ENCODE assay signal across 8 cellular contexts in genomic region chr15:35519536-35520149, GRCh38. TPM values are rescaled to one million over a fixed set of nuclear protein-coding genes. Genes with fewer than 3 reads are reported as not detected.
DNase-seq lines count a peak whose midpoint lies in the region; ATAC-seq lines count a peak whose summit lies in the region.

No MANE protein-coding gene starts in this region.

- H3K27me3 ChIP-seq in CD4-positive, alpha-beta memory T cell (ENCODE audit: insufficient read depth, low read length): no peaks in the 10 kb centered on the region

- no peak overlapping the region for H3K27ac Mint-ChIP-seq in CD4-positive, alpha-beta memory T cell
- H3K27ac Mint-ChIP-seq in activated naive CD8-positive, alpha-beta T cell treated with anti-CD3 and anti-CD28 coated beads for 36 hours: no peak overlapping the region

- no peak overlapping the region for H3K27ac ChIP-seq in CD4-positive, alpha-beta memory T cell (ENCODE audit: low read depth, low read length)

- CTCF ChIA-PET in CD4-positive, alpha-beta memory T cell (lab: Charles Lee; ENCODE audit: partially characterized antibody): interaction anchor here (0.8 to 1.7 kb wide), 2 partner anchors 9 to 12 kb away, joined by 3 read pairs; no protein-coding TSS in a partner anchor

- H3K4me3 ChIP-seq in CD4-positive, alpha-beta memory T cell (ENCODE audit: low read length in 2 of 2): no peak overlapping the region
- H3K4me3 ChIP-seq in Jurkat, Clone E6-1 (ENCODE audit: low read length): no peak overlapping the region

- no peaks in the 10 kb centered on the region for H3K27me3 Mint-ChIP-seq in CD4-positive, alpha-beta memory T cell
- no peaks in the 10 kb centered on the region for H3K27me3 Mint-ChIP-seq in activated naive CD8-positive, alpha-beta T cell treated with anti-CD3 and anti-CD28 coated beads for 36 hours

- H3K4me3 Mint-ChIP-seq in CD4-positive, alpha-beta memory T cell: no peak overlapping the region
- no peak overlapping the region for H3K4me3 Mint-ChIP-seq in activated naive CD8-positive, alpha-beta T cell treated with anti-CD3 and anti-CD28 coated beads for 36 hours

- H3K36me3 Mint-ChIP-seq in CD4-positive, alpha-beta memory T cell: no peaks in the 10 kb centered on the region
- H3K36me3 Mint-ChIP-seq in activated naive CD8-positive, alpha-beta T cell treated with anti-CD3 and anti-CD28 coated beads for 36 hours: peaks cover 2% of the 10 kb centered on the region

- peak in 4 of 5 donors; percentile 29 to 36 (median 33) for DNase-seq in CD4-positive, alpha-beta memory T cell
- peak; percentile 19 for DNase-seq in Jurkat, Clone E6-1 (ENCODE audit: low read depth, low spot score)
- peak; percentile 56 for DNase-seq in RPMI7951 (ENCODE audit: low read depth)
- DNase-seq in fibroblast of gingiva (ENCODE audit: low read depth): peak; percentile 29
- DNase-seq in non-pigmented ciliary epithelial cell (ENCODE audit: low read depth): peak; percentile 17
- no peak for DNase-seq in activated naive CD8-positive, alpha-beta T cell treated with anti-CD3 and anti-CD28 coated beads for 36 hours

- ATAC-seq in GM19351 (IDR thresholded peaks at IDR 0.05; ENCODE audit: unreplicated experiment) (peak; percentile 70), HG02588 (IDR thresholded peaks at IDR 0.05; ENCODE audit: unreplicated experiment) (no peak)

- peaks cover 0 to 8% (median 4%) of the 10 kb centered on the region in 4 donors for H3K4me1 Mint-ChIP-seq in CD4-positive, alpha-beta memory T cell
- H3K4me1 Mint-ChIP-seq in activated naive CD8-positive, alpha-beta T cell treated with anti-CD3 and anti-CD28 coated beads for 36 hours: peaks cover 5% of the 10 kb centered on the region

- H3K36me3 ChIP-seq in CD4-positive, alpha-beta memory T cell (ENCODE audit: insufficient read depth, low read length): no peaks in the 10 kb centered on the region

- POLR2A ChIA-PET in CD4-positive, alpha-beta memory T cell (lab: Charles Lee; ENCODE audit: partially characterized antibody): no interaction called here

- H3K4me1 ChIP-seq in CD4-positive, alpha-beta memory T cell (ENCODE audit: insufficient read depth, low read length): no peaks in the 10 kb centered on the region

- H3K9me3 Mint-ChIP-seq in CD4-positive, alpha-beta memory T cell: no peaks in the 10 kb centered on the region
- no peaks in the 10 kb centered on the region for H3K9me3 Mint-ChIP-seq in activated naive CD8-positive, alpha-beta T cell treated with anti-CD3 and anti-CD28 coated beads for 36 hours

- intact Hi-C loops in CD4-positive, alpha-beta memory T cell (cut with micrococcal nuclease): loop anchor here (1.0 to 2.0 kb wide), 2 partner anchors 231 to 1615 kb away; no protein-coding TSS in a partner anchor

- no peaks in the 10 kb centered on the region for H3K9me3 ChIP-seq in CD4-positive, alpha-beta memory T cell (ENCODE audit: control insufficient read depth in 1 of 2, low read length in 2 of 2)

RNA-seq across cellular contexts. Expression of gene DPH6, which starts 26.3 kb away (rescaled TPM):
- total RNA-seq in CD4-positive, alpha-beta memory T cell: 10 to 100 TPM; 11.5 to 14.5 TPM
- polyA plus RNA-seq in CD4-positive, alpha-beta memory T cell: 10 to 100 TPM; 22.5 to 28.3 TPM
- 28.9 TPM for polyA plus RNA-seq in Jurkat, Clone E6-1 (2012; ENCODE audit: insufficient read depth, insufficient read length)
- 30.8 and 38.2 TPM in 2 replicates for total RNA-seq in RPMI7951 (2014; rRNA removed; shearing (Covaris generic))
- total RNA-seq in activated naive CD8-positive, alpha-beta T cell treated with anti-CD3 and anti-CD28 coated beads for 36 hours: 10 to 100 TPM in 1 of 2 experiments, 1 to 10 TPM in 1; 9.8 to 13.1 TPM
